Comparison of ENCODE assay signal across 13 cellular contexts in genomic region chrX:70504772-70505450, GRCh38.
DNase-seq lines count a peak whose midpoint lies in the region; ATAC-seq and TF ChIP-seq lines count a peak whose summit lies in the region.
"Had no signal": no experiment of that assay in that cellular context is flagged by ENCODE, and none has a peak within 500 bp of the region (broad histone marks: within the 10 kb centered on the region; RNA-seq: fewer than 3 reads in every experiment).

No MANE protein-coding gene starts in this region.

- no peaks in the 10 kb centered on the region; the same call in 1 of the 2 replicates for H3K27me3 Mint-ChIP-seq in WTC11 (ENCODE audit: low read depth)
- peaks cover 0 to 7% of the 10 kb centered on the region in 2 donors for H3K27me3 Mint-ChIP-seq in effector memory CD8-positive, alpha-beta T cell
- H3K27me3 Mint-ChIP-seq in stimulated activated naive B cell treated with anti-CD40 and anti-IgM and Interleukin-4, amounts not matched to agents 10 μg/mL and 1 μg/mL and 100 μg/mL, for 72 hours, result peaks cover 0 to 7% of the 10 kb centered on the region in 2 donors
- H3K27me3 Mint-ChIP-seq: activated naive CD4-positive, alpha-beta T cell treated with anti-CD3 and anti-CD28 coated beads, Interleukin-2, amount 50 U/mL, for 24 hours had no signal

- H3K4me3 Mint-ChIP-seq in WTC11, result no peak overlapping the region
- no peak overlapping the region for H3K4me3 Mint-ChIP-seq in effector memory CD8-positive, alpha-beta T cell
- no peak overlapping the region for H3K4me3 Mint-ChIP-seq in stimulated activated naive B cell treated with anti-CD40 and anti-IgM and Interleukin-4, amounts not matched to agents 10 μg/mL and 1 μg/mL and 100 μg/mL, for 72 hours
- H3K4me3 Mint-ChIP-seq: activated naive CD4-positive, alpha-beta T cell treated with anti-CD3 and anti-CD28 coated beads, Interleukin-2, amount 50 U/mL, for 24 hours had no signal

- H3K36me3 Mint-ChIP-seq in WTC11, result peaks cover 19% of the 10 kb centered on the region
- H3K36me3 Mint-ChIP-seq in effector memory CD8-positive, alpha-beta T cell (ENCODE audit: insufficient read depth), result peaks cover 10% of the 10 kb centered on the region
- no peaks in the 10 kb centered on the region for H3K36me3 Mint-ChIP-seq in stimulated activated naive B cell treated with anti-CD40 and anti-IgM and Interleukin-4, amounts not matched to agents 10 μg/mL and 1 μg/mL and 100 μg/mL, for 72 hours

- peak; percentile 63 for DNase-seq in activated effector memory CD4-positive, alpha-beta T cell treated with anti-CD3 and anti-CD28 coated beads, Interleukin-2, amount 50 U/mL, for 16 hours
- DNase-seq in activated effector memory CD4-positive, alpha-beta T cell treated with Interleukin-2 at 50 U/mL for 16 hours, result no peak
- DNase-seq in WTC11 (ENCODE audit: low spot score) (no peak), NCI-H446 treated with DMSO at 0.1 percent for 48 hours (lab: John Stamatoyannopoulos, UW) (no peak), cerebellum (ENCODE audit: low spot score) (no peak)
- DNase-seq in effector memory CD8-positive, alpha-beta T cell, result no peak
- no peak for DNase-seq in stimulated activated naive B cell treated with anti-CD40 and anti-IgM and Interleukin-4, amounts not matched to agents 10 μg/mL and 1 μg/mL and 100 μg/mL, for 72 hours
- DNase-seq: Kasumi-1, NCI-H1436 treated with DMSO at 0.1 percent for 48 hours, transverse colon had no signal

- ATAC-seq in WTC11, result peak; percentile 29
- no peak for ATAC-seq in effector memory CD8-positive, alpha-beta T cell (replicated peaks)
- ATAC-seq in stimulated activated naive B cell treated with anti-CD40 and anti-IgM and Interleukin-4, amounts not matched to agents 10 μg/mL and 1 μg/mL and 100 μg/mL, for 72 hours (replicated peaks), result peak; percentile 34 to 58
- ATAC-seq in HG03378 (IDR thresholded peaks at IDR 0.05; ENCODE audit: unreplicated experiment), result no peak
- ATAC-seq: left lobe of liver had no signal

- peaks cover 32% of the 10 kb centered on the region for H3K4me1 Mint-ChIP-seq in WTC11
- H3K4me1 Mint-ChIP-seq in effector memory CD8-positive, alpha-beta T cell (ENCODE audit: low read depth in 2 of 2), result peaks cover 13 to 18% of the 10 kb centered on the region in 2 donors
- peaks cover 12 to 14% of the 10 kb centered on the region in 2 donors for H3K4me1 Mint-ChIP-seq in stimulated activated naive B cell treated with anti-CD40 and anti-IgM and Interleukin-4, amounts not matched to agents 10 μg/mL and 1 μg/mL and 100 μg/mL, for 72 hours
- H3K4me1 Mint-ChIP-seq: activated naive CD4-positive, alpha-beta T cell treated with anti-CD3 and anti-CD28 coated beads, Interleukin-2, amount 50 U/mL, for 24 hours had no signal

- peak overlapping the region; percentile 60; the same call in 1 of the 2 replicates for H3K27ac Mint-ChIP-seq in WTC11
- H3K27ac Mint-ChIP-seq in effector memory CD8-positive, alpha-beta T cell, result peak overlapping the region; percentile 54 to 95
- peak overlapping the region; percentile 47 for H3K27ac Mint-ChIP-seq in stimulated activated naive B cell treated with anti-CD40 and anti-IgM and Interleukin-4, amounts not matched to agents 10 μg/mL and 1 μg/mL and 100 μg/mL, for 72 hours
- H3K27ac Mint-ChIP-seq: activated naive CD4-positive, alpha-beta T cell treated with anti-CD3 and anti-CD28 coated beads, Interleukin-2, amount 50 U/mL, for 24 hours had no signal

- H3K9me3 Mint-ChIP-seq in WTC11, result no peaks in the 10 kb centered on the region
- no peaks in the 10 kb centered on the region for H3K9me3 Mint-ChIP-seq in effector memory CD8-positive, alpha-beta T cell
- H3K9me3 Mint-ChIP-seq in stimulated activated naive B cell treated with anti-CD40 and anti-IgM and Interleukin-4, amounts not matched to agents 10 μg/mL and 1 μg/mL and 100 μg/mL, for 72 hours, result peaks cover 0 to 7% of the 10 kb centered on the region in 2 donors
- H3K9me3 Mint-ChIP-seq: activated naive CD4-positive, alpha-beta T cell treated with anti-CD3 and anti-CD28 coated beads, Interleukin-2, amount 50 U/mL, for 24 hours had no signal

- TF ChIP-seq CTCF in WTC11 (IDR thresholded peaks at IDR 0.05), result no peak

- CTCF ChIA-PET in WTC11 (lab: Charles Lee), result interaction anchor here (0.9 to 2.1 kb wide), 4 partner anchors 27 to 160 kb away, joined by 3 to 13 read pairs (median 4); no protein-coding TSS in a partner anchor

- POLR2A ChIA-PET in WTC11 (lab: Charles Lee), result no interaction called here

TF ChIP-seq in WTC11, 78 proteins besides CTCF, POLR2A, EP300 and RAD21:
- TF ChIP-seq ZNF416 (CRISPR knock-in tag; IDR thresholded peaks at IDR 0.05) (no peak), USF1 (CRISPR knock-in tag; IDR thresholded peaks at IDR 0.05) (no peak)
- TF ChIP-seq, protein P1, sequence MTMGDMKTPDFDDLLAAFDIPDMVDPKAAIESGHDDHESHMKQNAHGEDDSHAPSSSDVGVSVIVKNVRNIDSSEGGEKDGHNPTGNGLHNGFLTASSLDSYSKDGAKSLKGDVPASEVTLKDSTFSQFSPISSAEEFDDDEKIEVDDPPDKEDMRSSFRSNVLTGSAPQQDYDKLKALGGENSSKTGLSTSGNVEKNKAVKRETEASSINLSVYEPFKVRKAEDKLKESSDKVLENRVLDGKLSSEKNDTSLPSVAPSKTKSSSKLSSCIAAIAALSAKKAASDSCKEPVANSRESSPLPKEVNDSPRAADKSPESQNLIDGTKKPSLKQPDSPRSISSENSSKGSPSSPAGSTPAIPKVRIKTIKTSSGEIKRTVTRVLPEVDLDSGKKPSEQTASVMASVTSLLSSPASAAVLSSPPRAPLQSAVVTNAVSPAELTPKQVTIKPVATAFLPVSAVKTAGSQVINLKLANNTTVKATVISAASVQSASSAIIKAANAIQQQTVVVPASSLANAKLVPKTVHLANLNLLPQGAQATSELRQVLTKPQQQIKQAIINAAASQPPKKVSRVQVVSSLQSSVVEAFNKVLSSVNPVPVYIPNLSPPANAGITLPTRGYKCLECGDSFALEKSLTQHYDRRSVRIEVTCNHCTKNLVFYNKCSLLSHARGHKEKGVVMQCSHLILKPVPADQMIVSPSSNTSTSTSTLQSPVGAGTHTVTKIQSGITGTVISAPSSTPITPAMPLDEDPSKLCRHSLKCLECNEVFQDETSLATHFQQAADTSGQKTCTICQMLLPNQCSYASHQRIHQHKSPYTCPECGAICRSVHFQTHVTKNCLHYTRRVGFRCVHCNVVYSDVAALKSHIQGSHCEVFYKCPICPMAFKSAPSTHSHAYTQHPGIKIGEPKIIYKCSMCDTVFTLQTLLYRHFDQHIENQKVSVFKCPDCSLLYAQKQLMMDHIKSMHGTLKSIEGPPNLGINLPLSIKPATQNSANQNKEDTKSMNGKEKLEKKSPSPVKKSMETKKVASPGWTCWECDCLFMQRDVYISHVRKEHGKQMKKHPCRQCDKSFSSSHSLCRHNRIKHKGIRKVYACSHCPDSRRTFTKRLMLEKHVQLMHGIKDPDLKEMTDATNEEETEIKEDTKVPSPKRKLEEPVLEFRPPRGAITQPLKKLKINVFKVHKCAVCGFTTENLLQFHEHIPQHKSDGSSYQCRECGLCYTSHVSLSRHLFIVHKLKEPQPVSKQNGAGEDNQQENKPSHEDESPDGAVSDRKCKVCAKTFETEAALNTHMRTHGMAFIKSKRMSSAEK (CRISPR knock-in tag; IDR thresholded peaks at IDR 0.05; ENCODE audit: borderline replicate concordance), result no peak

Comparison
In these comparisons a context has a peak if more than half of its experiments do, and no peak if none do; other contexts are left out.
1. ATAC-seq: peak in WTC11 (single experiment) and stimulated activated naive B cell treated with anti-CD40 and anti-IgM and Interleukin-4, amounts not matched to agents 10 μg/mL and 1 μg/mL and 100 μg/mL, for 72 hours (2 of 2); none in effector memory CD8-positive, alpha-beta T cell (single experiment) and HG03378 (single experiment).
2. Peak in every context shown above with its lines, with median percentiles within 50 percentile points of each other: H3K27ac Mint-ChIP-seq.